Comparison of ENCODE assay signal across 12 cellular contexts in genomic region chr17:7186241-7186640, GRCh38. TPM values are rescaled to one million over a fixed set of nuclear protein-coding genes. Genes with fewer than 3 reads are reported as not detected.
A peak's percentile ranks its signal among the peaks of the same experiment; 100 is the strongest.
DNase-seq lines count a peak whose midpoint lies in the region; ATAC-seq, FAIRE-seq and TF ChIP-seq lines count a peak whose summit lies in the region.
"Had no signal": no experiment of that assay in that cellular context is flagged by ENCODE, and none has a peak within 500 bp of the region (broad histone marks: within the 10 kb centered on the region; RNA-seq: fewer than 3 reads in every experiment).

No MANE protein-coding gene starts in this region.

- no peaks in the 10 kb centered on the region for H3K36me3 ChIP-seq in Caco-2 (ENCODE audit: control insufficient read depth, insufficient read depth, low read length)
- peaks cover 0 to 9% of the 10 kb centered on the region in 2 experiments; a peak in 2 of 3 replicates for H3K36me3 ChIP-seq in HEK293 (ENCODE audit: control insufficient read depth in 2 of 2, insufficient read depth in 1 of 2, low read length in 2 of 2)
- H3K36me3 ChIP-seq in HepG2 (replicated peaks in 1 of 2; ENCODE audit: control insufficient read depth in 1 of 2, insufficient read depth in 2 of 2, low read length in 2 of 2) = no peaks in the 10 kb centered on the region
- peaks cover 7% of the 10 kb centered on the region for H3K36me3 ChIP-seq in suprapubic skin

- peak overlapping the region; percentile 12 for H3K27ac Mint-ChIP-seq in Caco-2 (ENCODE audit: unreplicated experiment)
- no peak overlapping the region for H3K27ac Mint-ChIP-seq in WTC11
- H3K27ac Mint-ChIP-seq: activated naive CD8-positive, alpha-beta T cell had no signal

- intact Hi-C loops in Caco-2 (cut with micrococcal nuclease; ENCODE audit: unreplicated experiment) (no loop called here), HepG2 (cut with micrococcal nuclease; ENCODE audit: unreplicated experiment) (no loop called here)

- H3K27ac ChIP-seq in HEK293 (ENCODE audit: extremely low read depth, low read depth, low read length) = no peak overlapping the region
- H3K27ac ChIP-seq in HepG2 (ENCODE audit: extremely low read length, insufficient read depth, low read length) = no peak overlapping the region
- no peak overlapping the region for H3K27ac ChIP-seq in RWPE1
- no peak overlapping the region for H3K27ac ChIP-seq in suprapubic skin
- H3K27ac ChIP-seq: parathyroid adenoma, VCaP had no signal

- TF ChIP-seq CTCF in Caco-2 (IDR thresholded peaks at IDR 0.05; ENCODE audit: insufficient read depth in 1 of 2, low read depth in 1 of 2, low read length in 1 of 2, severe bottlenecking in 1 of 2, unreplicated experiment in 1 of 2) (no peak), HEK293 (tag by site-specific recombination; IDR thresholded peaks at IDR 0.05) (no peak), WTC11 (IDR thresholded peaks at IDR 0.05) (no peak), HepG2 (CRISPR knock-in tag; IDR thresholded peaks at IDR 0.05) (peak; percentile 78), RWPE1 (conservative IDR thresholded peaks at IDR 0.05; ENCODE audit: low read depth) (no peak), suprapubic skin (IDR thresholded peaks at IDR 0.05) (no peak)

- no peak overlapping the region for H3K4me3 ChIP-seq in Caco-2 (ENCODE audit: low read depth, low read length)
- H3K4me3 ChIP-seq in HEK293 (ENCODE audit: low read depth, low read length) = no peak overlapping the region
- no peak overlapping the region for H3K4me3 ChIP-seq in HepG2 (replicated peaks in 1 of 3; ENCODE audit: insufficient read depth in 1 of 3, low read depth in 2 of 3, low read length in 3 of 3)
- no peak overlapping the region for H3K4me3 ChIP-seq in suprapubic skin

- no peaks in the 10 kb centered on the region for H3K9me3 Mint-ChIP-seq in Caco-2 (ENCODE audit: unreplicated experiment)
- no peaks in the 10 kb centered on the region for H3K9me3 Mint-ChIP-seq in WTC11

- TF ChIP-seq POLR2A in HepG2 (IDR thresholded peaks at IDR 0.05; ENCODE audit: insufficient read depth in 1 of 2, low read depth in 2 of 2, low read length in 2 of 2) = no peak
- TF ChIP-seq POLR2A in suprapubic skin (IDR thresholded peaks at IDR 0.05) = no peak

- no peaks in the 10 kb centered on the region for H3K27me3 ChIP-seq in Caco-2 (replicated peaks; ENCODE audit: control insufficient read depth, insufficient read depth, low read length)
- H3K27me3 ChIP-seq in HepG2 (ENCODE audit: control insufficient read depth in 1 of 2, insufficient read depth in 2 of 2, low read length in 2 of 2) = no peaks in the 10 kb centered on the region
- no peaks in the 10 kb centered on the region for H3K27me3 ChIP-seq in suprapubic skin

- 29% methylated on average over 7 of the region's 7 CpGs for whole genome bisulfite sequencing in HepG2 (ENCODE audit: low lambda C conversion rate)
- 53% methylated on average over 7 of the region's 7 CpGs for WGBS in suprapubic skin

- peak; percentile 41; the same call in 1 of the 2 replicates for ATAC-seq in WTC11
- peak; percentile 58 for ATAC-seq in HepG2
- no peak for ATAC-seq in HG02623 (IDR thresholded peaks at IDR 0.05; ENCODE audit: unreplicated experiment)
- no peak for ATAC-seq in HG03280 (IDR thresholded peaks at IDR 0.05; ENCODE audit: unreplicated experiment)

- in situ Hi-C loops in HepG2 (cut with HindIII; ENCODE audit: extremely low pct_ligation_motif_present, low pct_unique_long_range_greater_than_20kb) = no loop called here

- H3K27me3 Mint-ChIP-seq in Caco-2 (ENCODE audit: insufficient read depth, unreplicated experiment) (no peaks in the 10 kb centered on the region), WTC11 (ENCODE audit: low read depth) (no peaks in the 10 kb centered on the region)
- H3K27me3 Mint-ChIP-seq: activated naive CD8-positive, alpha-beta T cell had no signal

- H3K4me1 Mint-ChIP-seq in Caco-2 (ENCODE audit: low read depth, unreplicated experiment) (no peaks in the 10 kb centered on the region), WTC11 (no peaks in the 10 kb centered on the region)

- DNase-seq in Caco-2 = no peak
- DNase-seq in WTC11 (ENCODE audit: low spot score) = no peak
- peak; percentile 61 for DNase-seq in HepG2 (ENCODE audit: low spot score)
- no peak for DNase-seq in RWPE1 (ENCODE audit: low spot score)
- no peak for DNase-seq in suprapubic skin (ENCODE audit: low spot score in 2 of 2)
- DNase-seq: effector memory CD4-positive, alpha-beta T cell had no signal

- H3K9me3 ChIP-seq in Caco-2 (no peaks in the 10 kb centered on the region), HEK293 (ENCODE audit: control insufficient read depth, insufficient read depth, low read depth, low read length) (no peaks in the 10 kb centered on the region), HepG2 (ENCODE audit: low read length) (no peaks in the 10 kb centered on the region), suprapubic skin (no peaks in the 10 kb centered on the region)

- peak overlapping the region; percentile 4; the same call in 1 of the 2 replicates for H3K4me2 ChIP-seq in HepG2 (ENCODE audit: low read depth, low read length)

- H3K4me1 ChIP-seq in Caco-2 (no peaks in the 10 kb centered on the region), HEK293 (ENCODE audit: control insufficient read depth, insufficient read depth, low read length) (no peaks in the 10 kb centered on the region; the same call in 1 of the 2 replicates), HepG2 (ENCODE audit: insufficient read depth, low read length) (peaks cover 63% of the 10 kb centered on the region), suprapubic skin (no peaks in the 10 kb centered on the region)
- H3K4me1 ChIP-seq: parathyroid adenoma had no signal

- H3K9ac ChIP-seq in HepG2 (ENCODE audit: insufficient read depth, low read depth, low read length) = no peak overlapping the region
- H3K9ac ChIP-seq: parathyroid adenoma had no signal

- no peak overlapping the region for H3K4me3 Mint-ChIP-seq in Caco-2 (ENCODE audit: unreplicated experiment)
- H3K4me3 Mint-ChIP-seq in WTC11 = no peak overlapping the region
- H3K4me3 Mint-ChIP-seq: activated naive CD8-positive, alpha-beta T cell had no signal

- FAIRE-seq in HepG2 (lab: Jason Lieb, UNC) = no peak

- no peak overlapping the region for H2AFZ ChIP-seq in HepG2 (ENCODE audit: low read length)
- H2AFZ ChIP-seq: parathyroid adenoma had no signal

- no peaks in the 10 kb centered on the region for H4K20me1 ChIP-seq in HepG2 (ENCODE audit: insufficient read depth, low read length)

- no peak for TF ChIP-seq EP300 in HepG2 (IDR thresholded peaks at IDR 0.05; ENCODE audit: low read depth in 2 of 2, low read length in 2 of 2)
- TF ChIP-seq EP300 in HepG2 (CRISPR knock-in tag; IDR thresholded peaks at IDR 0.05; ENCODE audit: borderline replicate concordance) = no peak
- TF ChIP-seq EP300 in suprapubic skin (IDR thresholded peaks at IDR 0.05) = no peak

- H3K36me3 Mint-ChIP-seq in Caco-2 (ENCODE audit: insufficient read depth, unreplicated experiment) (no peaks in the 10 kb centered on the region), WTC11 (no peaks in the 10 kb centered on the region; the same call in 1 of the 2 replicates)
- H3K36me3 Mint-ChIP-seq: activated naive CD8-positive, alpha-beta T cell had no signal

- TF ChIP-seq RAD21 in HepG2 (CRISPR knock-in tag; IDR thresholded peaks at IDR 0.05) = peak; percentile 73; the same call in 1 of the 2 replicates

- CTCF ChIA-PET in Caco-2 (lab: Charles Lee) (interaction anchor here (0.7 kb wide), 1 partner anchor 243 kb away, joined by 3 read pairs; no protein-coding TSS in a partner anchor), HEK293 (lab: Yijun Ruan, JAX) (interaction anchor here (0.9 to 1.8 kb wide), 2 partner anchors 9 to 13 kb away, joined by 4 to 10 read pairs; no protein-coding TSS in a partner anchor), WTC11 (lab: Charles Lee) (interaction anchor here (0.6 to 2.1 kb wide), 3 partner anchors 9 to 140 kb away, joined by 4 to 6 read pairs (median 4); no protein-coding TSS in a partner anchor), HepG2 (lab: Yijun Ruan, JAX; ENCODE audit: low intra/inter-chr PET ratio, low total read pairs) (interaction anchor here (0.8 kb wide), 1 partner anchor 9 kb away, joined by 4 read pairs; no protein-coding TSS in a partner anchor), RWPE1 (lab: Yijun Ruan, JAX) (interaction anchor here (0.6 to 0.9 kb wide), 2 partner anchors 9 kb away, joined by 3 read pairs; no protein-coding TSS in a partner anchor)

- BruUV-seq in Caco-2 (replicated peaks; lab: Mats Ljungman, UMichigan) (no TSS peak), HepG2 (replicated peaks; lab: Mats Ljungman, UMichigan) (no TSS peak)

- H3K79me2 ChIP-seq in HepG2 (ENCODE audit: insufficient read depth, low read length) = no peaks in the 10 kb centered on the region
- H3K79me2 ChIP-seq: parathyroid adenoma had no signal

- POLR2A ChIA-PET in Caco-2 (lab: Charles Lee) (no interaction called here), HEK293 (lab: Yijun Ruan, JAX) (no interaction called here), WTC11 (lab: Charles Lee) (no interaction called here), HepG2 (lab: Yijun Ruan, JAX) (interaction anchor here (1.1 to 4.0 kb wide), 2 partner anchors 9 to 34 kb away, joined by 6 to 24 read pairs; partner anchors contain the start of genes ACADVL and DLG4), RWPE1 (lab: Yijun Ruan, JAX; ENCODE audit: low non-redundant PET) (no interaction called here)

RNA-seq across cellular contexts. Expression of gene ASGR1, which starts 7.1 kb away (rescaled TPM):
- total RNA-seq in Caco-2 (2022) = 8.3 and 9.2 TPM in 2 replicates
- 13.3 to 17.7 TPM (median 15.8 TPM) in 3 replicates for total RNA-seq in WTC11 (2021)
- total RNA-seq in HepG2 (2016; rRNA removed; fragmentation: Illumina TruSeq; extraction: Trizol) = 156 and 353 TPM in 2 replicates
- 114 and 140 TPM in 2 replicates for total RNA-seq in HepG2 (2016; cell fraction: cytosol; rRNA removed; fragmentation: Illumina TruSeq; extraction: Trizol; ENCODE audit: low read depth)
- 143 and 370 TPM in 2 replicates for total RNA-seq in HepG2 (2016; cell fraction: insoluble cytoplasmic fraction; rRNA removed; fragmentation: Illumina TruSeq; extraction: Trizol)
- 141 and 170 TPM in 2 replicates for total RNA-seq in HepG2 (2016; cell fraction: membrane; rRNA removed; fragmentation: Illumina TruSeq; extraction: Trizol)
- total RNA-seq in HepG2 (2016; cell fraction: nucleus; rRNA removed; fragmentation: Illumina TruSeq; extraction: Trizol) = 259 and 311 TPM in 2 replicates
- polyA plus RNA-seq in HepG2 (2011; rRNA removed) = 796 and 885 TPM in 2 replicates
- polyA plus RNA-seq in HepG2 (2011; cell fraction: cytosol; rRNA removed) = 756 and 1,094 TPM in 2 replicates
- polyA plus RNA-seq in HepG2 (2011; cell fraction: nucleus; rRNA removed) = 1,952 and 2,162 TPM in 2 replicates
- polyA plus RNA-seq in HepG2 (2012) = 455 and 483 TPM in 2 replicates
- 105 and 129 TPM in 2 replicates for polyA plus RNA-seq in HepG2 (2016; cell fraction: cytosol; fragmentation: Illumina TruSeq; extraction: Trizol; ENCODE audit: low read depth)
- 167 and 180 TPM in 2 replicates for polyA plus RNA-seq in HepG2 (2016; cell fraction: insoluble cytoplasmic fraction; fragmentation: Illumina TruSeq; extraction: Trizol; ENCODE audit: low read depth)
- polyA plus RNA-seq in HepG2 (2016; cell fraction: membrane; fragmentation: Illumina TruSeq; extraction: Trizol; ENCODE audit: low read depth) = 121 and 143 TPM in 2 replicates
- polyA plus RNA-seq in HepG2 (2016; cell fraction: nucleus; fragmentation: Illumina TruSeq; extraction: Trizol; ENCODE audit: insufficient read depth, low read depth) = 760 and 778 TPM in 2 replicates
- polyA minus RNA-seq in HepG2 (2011; rRNA and poly(A)+ RNA removed; ENCODE audit: low replicate concordance) = 0.19 and 386 TPM in 2 replicates
- polyA minus RNA-seq in HepG2 (2011; cell fraction: cytosol; rRNA and poly(A)+ RNA removed) = 254 and 269 TPM in 2 replicates
- polyA minus RNA-seq in HepG2 (2011; cell fraction: nucleus; rRNA and poly(A)+ RNA removed) = 141 and 153 TPM in 2 replicates
- 1 to 10 TPM; 1.3 to 2.3 (median 2.0) TPM for total RNA-seq in suprapubic skin

RNA-seq across cellular contexts. Expression of gene DLG4, which starts 33.4 kb away (rescaled TPM):
- total RNA-seq in Caco-2 (2022) (0.98 and 1.8 TPM in 2 replicates), WTC11 (2021) (47.1 to 59.7 TPM (median 48.0 TPM) in 3 replicates), HepG2 (2016; rRNA removed; fragmentation: Illumina TruSeq; extraction: Trizol) (0.25 and 0.71 TPM in 2 replicates), suprapubic skin (10 to 100 TPM in 1 of 4 donors, 1 to 10 TPM in 3; 2.9 to 12.7 (median 3.2) TPM)
- total RNA-seq in HepG2 (2016; cell fraction: cytosol; rRNA removed; fragmentation: Illumina TruSeq; extraction: Trizol; ENCODE audit: low read depth) = under 0.01 TPM in 1 of 2 replicates, not detected in the other
- 0.40 and 0.69 TPM in 2 replicates for total RNA-seq in HepG2 (2016; cell fraction: insoluble cytoplasmic fraction; rRNA removed; fragmentation: Illumina TruSeq; extraction: Trizol)
- 0.40 and 0.52 TPM in 2 replicates for total RNA-seq in HepG2 (2016; cell fraction: membrane; rRNA removed; fragmentation: Illumina TruSeq; extraction: Trizol)
- total RNA-seq in HepG2 (2016; cell fraction: nucleus; rRNA removed; fragmentation: Illumina TruSeq; extraction: Trizol) = 1.3 and 1.6 TPM in 2 replicates
- polyA plus RNA-seq in HepG2 (2011; rRNA removed) = 3.9 and 4.3 TPM in 2 replicates
- 1.1 and 2.0 TPM in 2 replicates for polyA plus RNA-seq in HepG2 (2011; cell fraction: cytosol; rRNA removed)
- polyA plus RNA-seq in HepG2 (2011; cell fraction: nucleus; rRNA removed) = 22.1 and 26.3 TPM in 2 replicates
- polyA plus RNA-seq in HepG2 (2012) = 3.7 and 4.4 TPM in 2 replicates
- 0.18 and 0.33 TPM in 2 replicates for polyA plus RNA-seq in HepG2 (2016; cell fraction: cytosol; fragmentation: Illumina TruSeq; extraction: Trizol; ENCODE audit: low read depth)
- polyA plus RNA-seq in HepG2 (2016; cell fraction: insoluble cytoplasmic fraction; fragmentation: Illumina TruSeq; extraction: Trizol; ENCODE audit: low read depth) = 0.32 and 0.49 TPM in 2 replicates
- 0.53 and 0.70 TPM in 2 replicates for polyA plus RNA-seq in HepG2 (2016; cell fraction: membrane; fragmentation: Illumina TruSeq; extraction: Trizol; ENCODE audit: low read depth)
- 2.4 and 4.5 TPM in 2 replicates for polyA plus RNA-seq in HepG2 (2016; cell fraction: nucleus; fragmentation: Illumina TruSeq; extraction: Trizol; ENCODE audit: insufficient read depth, low read depth)
- polyA minus RNA-seq in HepG2 (2011; rRNA and poly(A)+ RNA removed; ENCODE audit: low replicate concordance) = 3.3 and 3.4 TPM in 2 replicates
- 2.1 and 2.4 TPM in 2 replicates for polyA minus RNA-seq in HepG2 (2011; cell fraction: cytosol; rRNA and poly(A)+ RNA removed)
- 4.0 and 4.2 TPM in 2 replicates for polyA minus RNA-seq in HepG2 (2011; cell fraction: nucleus; rRNA and poly(A)+ RNA removed)

RNA-seq across cellular contexts. Expression of gene ACADVL, which starts 33.5 kb away (rescaled TPM):
- total RNA-seq in Caco-2 (2022) (133 and 164 TPM in 2 replicates), WTC11 (2021) (213 to 236 TPM (median 221 TPM) in 3 replicates), HepG2 (2016; rRNA removed; fragmentation: Illumina TruSeq; extraction: Trizol) (106 and 219 TPM in 2 replicates), suprapubic skin (1,000 to 10,000 TPM in 1 of 4 donors, 100 to 1,000 TPM in 3; 565 to 1,687 (median 703) TPM)
- total RNA-seq in HepG2 (2016; cell fraction: cytosol; rRNA removed; fragmentation: Illumina TruSeq; extraction: Trizol; ENCODE audit: low read depth) = 29.7 and 32.3 TPM in 2 replicates
- total RNA-seq in HepG2 (2016; cell fraction: insoluble cytoplasmic fraction; rRNA removed; fragmentation: Illumina TruSeq; extraction: Trizol) = 112 and 237 TPM in 2 replicates
- 44.6 and 53.4 TPM in 2 replicates for total RNA-seq in HepG2 (2016; cell fraction: membrane; rRNA removed; fragmentation: Illumina TruSeq; extraction: Trizol)
- total RNA-seq in HepG2 (2016; cell fraction: nucleus; rRNA removed; fragmentation: Illumina TruSeq; extraction: Trizol) = 207 and 230 TPM in 2 replicates
- 412 and 521 TPM in 2 replicates for polyA plus RNA-seq in HepG2 (2011; rRNA removed)
- 135 and 196 TPM in 2 replicates for polyA plus RNA-seq in HepG2 (2011; cell fraction: cytosol; rRNA removed)
- 5,199 and 5,548 TPM in 2 replicates for polyA plus RNA-seq in HepG2 (2011; cell fraction: nucleus; rRNA removed)
- 315 and 441 TPM in 2 replicates for polyA plus RNA-seq in HepG2 (2012)
- polyA plus RNA-seq in HepG2 (2016; cell fraction: cytosol; fragmentation: Illumina TruSeq; extraction: Trizol; ENCODE audit: low read depth) = 17.9 and 19.9 TPM in 2 replicates
- polyA plus RNA-seq in HepG2 (2016; cell fraction: insoluble cytoplasmic fraction; fragmentation: Illumina TruSeq; extraction: Trizol; ENCODE audit: low read depth) = 93.8 and 107 TPM in 2 replicates
- 31.9 and 34.8 TPM in 2 replicates for polyA plus RNA-seq in HepG2 (2016; cell fraction: membrane; fragmentation: Illumina TruSeq; extraction: Trizol; ENCODE audit: low read depth)
- polyA plus RNA-seq in HepG2 (2016; cell fraction: nucleus; fragmentation: Illumina TruSeq; extraction: Trizol; ENCODE audit: insufficient read depth, low read depth) = 578 and 583 TPM in 2 replicates
- 253 and 530 TPM in 2 replicates for polyA minus RNA-seq in HepG2 (2011; rRNA and poly(A)+ RNA removed; ENCODE audit: low replicate concordance)
- 79.8 and 87.7 TPM in 2 replicates for polyA minus RNA-seq in HepG2 (2011; cell fraction: cytosol; rRNA and poly(A)+ RNA removed)
- 354 and 373 TPM in 2 replicates for polyA minus RNA-seq in HepG2 (2011; cell fraction: nucleus; rRNA and poly(A)+ RNA removed)

RNA-seq across cellular contexts. Expression of gene DVL2, which starts 48.1 kb away (rescaled TPM):
- total RNA-seq in Caco-2 (2022) = 38.3 and 41.3 TPM in 2 replicates
- 57.6 to 67.3 TPM (median 59.8 TPM) in 3 replicates for total RNA-seq in WTC11 (2021)
- 27.2 and 38.2 TPM in 2 replicates for total RNA-seq in HepG2 (2016; rRNA removed; fragmentation: Illumina TruSeq; extraction: Trizol)
- total RNA-seq in HepG2 (2016; cell fraction: cytosol; rRNA removed; fragmentation: Illumina TruSeq; extraction: Trizol; ENCODE audit: low read depth) = 37.2 and 38.8 TPM in 2 replicates
- total RNA-seq in HepG2 (2016; cell fraction: insoluble cytoplasmic fraction; rRNA removed; fragmentation: Illumina TruSeq; extraction: Trizol) = 22.7 and 41.3 TPM in 2 replicates
- 32.1 and 32.7 TPM in 2 replicates for total RNA-seq in HepG2 (2016; cell fraction: membrane; rRNA removed; fragmentation: Illumina TruSeq; extraction: Trizol)
- total RNA-seq in HepG2 (2016; cell fraction: nucleus; rRNA removed; fragmentation: Illumina TruSeq; extraction: Trizol) = 38.1 and 39.7 TPM in 2 replicates
- polyA plus RNA-seq in HepG2 (2011; rRNA removed) = 5.7 and 7.0 TPM in 2 replicates
- polyA plus RNA-seq in HepG2 (2011; cell fraction: cytosol; rRNA removed) = 4.7 and 6.4 TPM in 2 replicates
- polyA plus RNA-seq in HepG2 (2011; cell fraction: nucleus; rRNA removed) = 29.2 and 36.2 TPM in 2 replicates
- polyA plus RNA-seq in HepG2 (2012) = 20.0 and 24.6 TPM in 2 replicates
- polyA plus RNA-seq in HepG2 (2016; cell fraction: cytosol; fragmentation: Illumina TruSeq; extraction: Trizol; ENCODE audit: low read depth) = 11.1 and 12.5 TPM in 2 replicates
- 22.5 and 26.2 TPM in 2 replicates for polyA plus RNA-seq in HepG2 (2016; cell fraction: insoluble cytoplasmic fraction; fragmentation: Illumina TruSeq; extraction: Trizol; ENCODE audit: low read depth)
- 18.3 and 21.6 TPM in 2 replicates for polyA plus RNA-seq in HepG2 (2016; cell fraction: membrane; fragmentation: Illumina TruSeq; extraction: Trizol; ENCODE audit: low read depth)
- 51.6 and 51.8 TPM in 2 replicates for polyA plus RNA-seq in HepG2 (2016; cell fraction: nucleus; fragmentation: Illumina TruSeq; extraction: Trizol; ENCODE audit: insufficient read depth, low read depth)
- 35.3 and 40.5 TPM in 2 replicates for polyA minus RNA-seq in HepG2 (2011; rRNA and poly(A)+ RNA removed; ENCODE audit: low replicate concordance)
- 10.3 and 10.8 TPM in 2 replicates for polyA minus RNA-seq in HepG2 (2011; cell fraction: cytosol; rRNA and poly(A)+ RNA removed)
- 33.6 and 37.0 TPM in 2 replicates for polyA minus RNA-seq in HepG2 (2011; cell fraction: nucleus; rRNA and poly(A)+ RNA removed)
- total RNA-seq in suprapubic skin = 10 to 100 TPM; 53.2 to 78.1 (median 55.5) TPM

RNA-seq across cellular contexts. Expression of gene PHF23, which starts 53.0 kb away (rescaled TPM):
- total RNA-seq in Caco-2 (2022) = 20.5 and 20.6 TPM in 2 replicates
- total RNA-seq in WTC11 (2021) = 45.8 to 50.1 TPM (median 49.1 TPM) in 3 replicates
- total RNA-seq in HepG2 (2016; rRNA removed; fragmentation: Illumina TruSeq; extraction: Trizol) = 33.2 and 37.5 TPM in 2 replicates
- 10.5 and 10.6 TPM in 2 replicates for total RNA-seq in HepG2 (2016; cell fraction: cytosol; rRNA removed; fragmentation: Illumina TruSeq; extraction: Trizol; ENCODE audit: low read depth)
- total RNA-seq in HepG2 (2016; cell fraction: insoluble cytoplasmic fraction; rRNA removed; fragmentation: Illumina TruSeq; extraction: Trizol) = 33.3 and 34.6 TPM in 2 replicates
- 23.7 and 24.5 TPM in 2 replicates for total RNA-seq in HepG2 (2016; cell fraction: membrane; rRNA removed; fragmentation: Illumina TruSeq; extraction: Trizol)
- total RNA-seq in HepG2 (2016; cell fraction: nucleus; rRNA removed; fragmentation: Illumina TruSeq; extraction: Trizol) = 13.4 and 18.2 TPM in 2 replicates
- polyA plus RNA-seq in HepG2 (2011; rRNA removed) = 27.6 and 30.9 TPM in 2 replicates
- 19.6 and 22.8 TPM in 2 replicates for polyA plus RNA-seq in HepG2 (2011; cell fraction: cytosol; rRNA removed)
- 13.4 and 14.0 TPM in 2 replicates for polyA plus RNA-seq in HepG2 (2011; cell fraction: nucleus; rRNA removed)
- polyA plus RNA-seq in HepG2 (2012) = 18.6 and 20.8 TPM in 2 replicates
- polyA plus RNA-seq in HepG2 (2016; cell fraction: cytosol; fragmentation: Illumina TruSeq; extraction: Trizol; ENCODE audit: low read depth) = 5.8 and 6.4 TPM in 2 replicates
- 41.4 and 41.6 TPM in 2 replicates for polyA plus RNA-seq in HepG2 (2016; cell fraction: insoluble cytoplasmic fraction; fragmentation: Illumina TruSeq; extraction: Trizol; ENCODE audit: low read depth)
- polyA plus RNA-seq in HepG2 (2016; cell fraction: membrane; fragmentation: Illumina TruSeq; extraction: Trizol; ENCODE audit: low read depth) = 11.9 and 12.0 TPM in 2 replicates
- 31.1 and 36.5 TPM in 2 replicates for polyA plus RNA-seq in HepG2 (2016; cell fraction: nucleus; fragmentation: Illumina TruSeq; extraction: Trizol; ENCODE audit: insufficient read depth, low read depth)
- polyA minus RNA-seq in HepG2 (2011; rRNA and poly(A)+ RNA removed; ENCODE audit: low replicate concordance) = 20.5 and 70.5 TPM in 2 replicates
- polyA minus RNA-seq in HepG2 (2011; cell fraction: cytosol; rRNA and poly(A)+ RNA removed) = 13.2 and 14.7 TPM in 2 replicates
- polyA minus RNA-seq in HepG2 (2011; cell fraction: nucleus; rRNA and poly(A)+ RNA removed) = 9.0 and 11.4 TPM in 2 replicates
- total RNA-seq in suprapubic skin = 10 to 100 TPM; 19.0 to 35.0 (median 29.1) TPM

Comparison
In these comparisons a context has a peak if more than half of its experiments do, and no peak if none do; other contexts are left out.
1. ATAC-seq: peak in WTC11 (single experiment) and HepG2 (single experiment); none in HG02623 (single experiment) and HG03280 (single experiment).